21 cellular contexts compared by ENCODE assay signal in genomic region chr9:89379508-89380115, GRCh38.
A peak's percentile ranks its signal among the peaks of the same experiment; 100 is the strongest.
DNase-seq lines count a peak whose midpoint lies in the region; ATAC-seq and TF ChIP-seq lines count a peak whose summit lies in the region.
"Had no signal": no experiment of that assay in that cellular context is flagged by ENCODE, and none has a peak within 500 bp of the region (broad histone marks: within the 10 kb centered on the region; RNA-seq: fewer than 3 reads in every experiment).

No MANE protein-coding gene starts in this region.

- no peaks in the 10 kb centered on the region for H3K79me2 ChIP-seq in GM23338 (replicated peaks; ENCODE audit: insufficient read depth)
- no peaks in the 10 kb centered on the region for H3K79me2 ChIP-seq in GM23248 (ENCODE audit: insufficient read depth)

- H3K9me3 ChIP-seq in GM23248 (ENCODE audit: low read depth), result no peaks in the 10 kb centered on the region
- H3K9me3 ChIP-seq: adrenal gland, sigmoid colon, testis had no signal

- H3K4me3 Mint-ChIP-seq in CD14-positive monocyte (peak overlapping the region in 1 of 2 donors; percentile 37), GM23338 (no peak overlapping the region)
- H3K4me3 Mint-ChIP-seq in T-helper 2 cell treated with Interferon-gamma antibody and Interleukin-4, amounts not matched to agents 5 μg/mL and 100 μg/mL, for 36 hours, result no peak overlapping the region

- H3F3A ChIP-seq in GM23338 (replicated peaks; ENCODE audit: low read depth) (no peaks in the 10 kb centered on the region), GM23248 (ENCODE audit: insufficient read depth) (no peaks in the 10 kb centered on the region)

- H4K20me1 ChIP-seq in GM23338 (replicated peaks; ENCODE audit: insufficient read depth) (no peaks in the 10 kb centered on the region), GM23248 (ENCODE audit: insufficient read depth) (no peaks in the 10 kb centered on the region)

- ATAC-seq in GM23338, result no peak
- ATAC-seq: SK-N-SH treated with all-trans-retinoic acid at 6 μM for 48 hours had no signal

- H3K27ac Mint-ChIP-seq in CD14-positive monocyte (peak overlapping the region; percentile 77 to 91 (median 87)), GM23338 (peak overlapping the region; percentile 41; the same call in 1 of the 2 replicates)
- peak overlapping the region; percentile 61 for H3K27ac Mint-ChIP-seq in T-helper 2 cell treated with Interferon-gamma antibody and Interleukin-4, amounts not matched to agents 5 μg/mL and 100 μg/mL, for 36 hours

- H3K36me3 ChIP-seq in GM23338 (ENCODE audit: insufficient read depth) (peaks cover 9% of the 10 kb centered on the region; the same call in 1 of the 2 replicates), GM23248 (ENCODE audit: low read depth) (no peaks in the 10 kb centered on the region)

- H3K4me2 ChIP-seq in GM23338, result no peak overlapping the region
- no peak overlapping the region for H3K4me2 ChIP-seq in GM23248 (ENCODE audit: unreplicated experiment)
- H3K4me2 ChIP-seq: PC-9 had no signal

- intact Hi-C loops in CD14-positive monocyte (cut with micrococcal nuclease), result loop anchor here (5.0 to 10.0 kb wide), 5 partner anchors 62 to 178 kb away; partner anchors contain the start of genes SECISBP2 (in 2 of the 2) and CKS2 (in 1 of the 2)

- H3K4me3 ChIP-seq in GM23338 (no peak overlapping the region), fibroblast of villous mesenchyme (ENCODE audit: low read depth, low read length) (no peak overlapping the region), GM23248 (no peak overlapping the region), foreskin fibroblast (ENCODE audit: low read depth in 1 of 2, low read length in 2 of 2) (no peak overlapping the region)
- H3K4me3 ChIP-seq: adrenal gland, PC-9, sigmoid colon, testis had no signal

- DNase-seq in CD14-positive monocyte (ENCODE audit: low spot score) (no peak), GM23338 (ENCODE audit: low spot score) (no peak), fibroblast of villous mesenchyme (ENCODE audit: low read depth) (peak; percentile 81), NCI-H187 (lab: John Stamatoyannopoulos, UW) (no peak), mesenteric fat pad (ENCODE audit: low spot score) (no peak), GM23248 (no peak), foreskin fibroblast (no peak)
- no peak for DNase-seq in T-helper 2 cell treated with Interferon-gamma antibody and Interleukin-4, amounts not matched to agents 5 μg/mL and 100 μg/mL, for 36 hours (ENCODE audit: low spot score)
- DNase-seq: adrenal gland; AML-193; DMS153; effector memory CD4-positive, alpha-beta T cell; islet precursor cell; mesenchymal stem cell; NCI-H1930; NCI-H524 treated with DMSO at 0.1 percent for 48 hours; PC-9; sigmoid colon; stimulated activated CD4-positive, alpha-beta T cell treated with anti-CD3 and anti-CD28 coated beads, Interleukin-4, amount 100 ng/mL, for 1 hour; testis had no signal

- in situ Hi-C loops in GM23248 (cut with MboI), result no loop called here

- H3K4me1 Mint-ChIP-seq in CD14-positive monocyte, result peaks cover 70% of the 10 kb centered on the region
- no peaks in the 10 kb centered on the region; the same call in 2 of the 3 replicates for H3K4me1 Mint-ChIP-seq in GM23338
- H3K4me1 Mint-ChIP-seq in T-helper 2 cell treated with Interferon-gamma antibody and Interleukin-4, amounts not matched to agents 5 μg/mL and 100 μg/mL, for 36 hours (ENCODE audit: low read depth), result peaks cover 67% of the 10 kb centered on the region

- H3K36me3 Mint-ChIP-seq in CD14-positive monocyte (peaks cover 73 to 79% of the 10 kb centered on the region in 2 donors), GM23338 (ENCODE audit: low read depth) (peaks cover 60% of the 10 kb centered on the region)
- peaks cover 85% of the 10 kb centered on the region for H3K36me3 Mint-ChIP-seq in T-helper 2 cell treated with Interferon-gamma antibody and Interleukin-4, amounts not matched to agents 5 μg/mL and 100 μg/mL, for 36 hours (ENCODE audit: low read depth)

- no peaks in the 10 kb centered on the region for H3K9me2 ChIP-seq in GM23338 (ENCODE audit: insufficient read depth)
- H3K9me2 ChIP-seq in GM23248 (ENCODE audit: insufficient read depth), result no peaks in the 10 kb centered on the region

- H3K9me3 Mint-ChIP-seq in CD14-positive monocyte (peaks cover 0 to 3% (median 0%) of the 10 kb centered on the region in 7 donors), GM23338 (no peaks in the 10 kb centered on the region; the same call in 2 of the 3 replicates)
- no peaks in the 10 kb centered on the region for H3K9me3 Mint-ChIP-seq in T-helper 2 cell treated with Interferon-gamma antibody and Interleukin-4, amounts not matched to agents 5 μg/mL and 100 μg/mL, for 36 hours

- H3K27me3 Mint-ChIP-seq in CD14-positive monocyte (ENCODE audit: low read depth in 3 of 3) (peaks cover 0 to 1% (median 0%) of the 10 kb centered on the region in 3 donors), GM23338 (ENCODE audit: insufficient read depth, low read depth, poor library complexity) (peaks cover 10% of the 10 kb centered on the region)
- H3K27me3 Mint-ChIP-seq in T-helper 2 cell treated with Interferon-gamma antibody and Interleukin-4, amounts not matched to agents 5 μg/mL and 100 μg/mL, for 36 hours (ENCODE audit: low read depth), result no peaks in the 10 kb centered on the region

- TF ChIP-seq CTCF in CD14-positive monocyte (IDR thresholded peaks at IDR 0.05), result peak; percentile 18
- no peak for TF ChIP-seq CTCF in GM23338 (conservative IDR thresholded peaks at IDR 0.05; ENCODE audit: low read depth in 2 of 2)
- no peak for TF ChIP-seq CTCF in fibroblast of villous mesenchyme (IDR thresholded peaks at IDR 0.05; ENCODE audit: insufficient read depth, low read depth, low read length)
- no peak for TF ChIP-seq CTCF in foreskin fibroblast (IDR thresholded peaks at IDR 0.05; ENCODE audit: low read depth, low read length)

- H2AFZ ChIP-seq in GM23338 (no peak overlapping the region), GM23248 (no peak overlapping the region)
- H2AFZ ChIP-seq: PC-9 had no signal

- H3K27me3 ChIP-seq in GM23338 (ENCODE audit: insufficient read depth) (no peaks in the 10 kb centered on the region), GM23248 (replicated peaks; ENCODE audit: insufficient read depth) (no peaks in the 10 kb centered on the region)
- H3K27me3 ChIP-seq: adrenal gland, sigmoid colon, testis had no signal

- H3K9ac ChIP-seq in GM23248, result no peak overlapping the region

- 86 to 88% methylated on average over 14 of the region's 14 CpGs for WGBS in GM23248 (ENCODE audit: low coverage in 1 of 2, low lambda C conversion rate in 2 of 2, missing lambda C conversion rate in 2 of 2), 2 experiments

- H3K27ac ChIP-seq in GM23338 (ENCODE audit: low read depth), result no peak overlapping the region
- H3K27ac ChIP-seq in GM23248, result no peak overlapping the region
- H3K27ac ChIP-seq: adrenal gland, PC-9, sigmoid colon, testis had no signal

- H3K4me1 ChIP-seq in GM23338 (ENCODE audit: insufficient read depth), result peaks cover 3% of the 10 kb centered on the region; the same call in 1 of the 2 replicates
- no peaks in the 10 kb centered on the region for H3K4me1 ChIP-seq in GM23248 (ENCODE audit: insufficient read depth)
- H3K4me1 ChIP-seq: adrenal gland, testis had no signal

TF ChIP-seq in GM23338, 12 proteins besides CTCF, POLR2A, EP300 and RAD21 (continues in another document):
- no peak for TF ChIP-seq POLR2AphosphoS5 (IDR thresholded peaks at IDR 0.05; ENCODE audit: low read depth)
- TF ChIP-seq ZNF114 (CRISPR knock-in tag; IDR thresholded peaks at IDR 0.05), result no peak
- TF ChIP-seq CREB1 (CRISPR knock-in tag; IDR thresholded peaks at IDR 0.05; ENCODE audit: low read depth), result no peak
- no peak for TF ChIP-seq STAT1 (IDR thresholded peaks at IDR 0.05; ENCODE audit: unreplicated experiment)
